ENCODE assay signal across 24 cellular contexts in the genomic region with DNA sequence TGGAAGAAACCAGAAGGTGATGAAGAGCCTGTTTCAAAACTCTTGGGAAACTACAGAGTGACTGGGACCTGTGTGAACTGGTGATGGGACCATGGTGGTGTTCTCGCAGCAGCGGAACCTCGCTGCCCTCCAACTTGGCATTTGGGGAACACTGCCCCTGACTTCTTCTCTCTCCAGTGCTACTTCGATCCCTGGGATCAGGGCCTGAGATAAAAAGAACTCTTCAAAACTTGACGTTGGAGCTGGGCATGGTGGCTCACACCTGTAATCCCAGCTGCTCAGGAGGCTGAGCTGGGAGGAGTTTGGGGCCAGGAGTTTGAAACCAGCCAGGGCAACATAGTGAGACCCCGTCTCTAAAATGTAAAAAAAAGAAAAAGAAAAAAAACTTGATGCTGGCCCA. TPM values are rescaled to one million over a fixed set of nuclear protein-coding genes. Genes with fewer than 3 reads are reported as not detected.
"Had no signal": no experiment of that assay in that cellular context is flagged by ENCODE, and none has a peak within 500 bp of the region (broad histone marks: within the 10 kb centered on the region; RNA-seq: fewer than 3 reads in every experiment).

No MANE protein-coding gene starts in this region.

- H3K36me3 ChIP-seq: ascending aorta, cardiac muscle cell, esophagus muscularis mucosa, ovary, stomach, thyroid gland, upper lobe of left lung had no signal

- H3K9me3 ChIP-seq: ascending aorta, esophagus muscularis mucosa, ovary, stomach, thyroid gland, upper lobe of left lung had no signal

- H3K27ac ChIP-seq: ascending aorta, cardiac muscle cell, esophagus muscularis mucosa, ovary, thyroid gland, upper lobe of left lung had no signal

- H3K27me3 ChIP-seq: ascending aorta, esophagus muscularis mucosa, ovary, stomach, thyroid gland, upper lobe of left lung had no signal

- H3K4me3 ChIP-seq: ascending aorta, cardiac muscle cell, esophagus muscularis mucosa, ovary, smooth muscle cell, stomach, thyroid gland, upper lobe of left lung had no signal

- ATAC-seq: activated CD8-positive, alpha-beta memory T cell treated with anti-CD3 and anti-CD28 coated beads, Interleukin-2, amount 10 ng/mL, durations not matched to agents 7 days and 5 days; activated CD8-positive, alpha-beta T cell treated with anti-CD3 and anti-CD28 coated beads, Interleukin-2, amount 10 ng/mL, durations not matched to agents 7 days and 5 days; naive thymus-derived CD4-positive, alpha-beta T cell; stimulated activated naive B cell treated with anti-CD40 and anti-IgM and Interleukin-4, amounts not matched to agents 10 μg/mL and 1 μg/mL and 100 μg/mL, for 72 hours had no signal

- DNase-seq: activated CD8-positive, alpha-beta memory T cell treated with anti-CD3 and anti-CD28 coated beads, Interleukin-2, amount 10 ng/mL, durations not matched to agents 7 days and 5 days; activated CD8-positive, alpha-beta T cell treated with anti-CD3 and anti-CD28 coated beads, Interleukin-2, amount 10 ng/mL, durations not matched to agents 7 days and 5 days; activated gamma-delta T cell; activated naive CD4-positive, alpha-beta T cell treated with anti-CD3 and anti-CD28 coated beads, Interleukin-2, amount 10 ng/mL, durations not matched to agents 7 days and 5 days; activated naive CD8-positive, alpha-beta T cell treated with anti-CD3 and anti-CD28 coated beads, Interleukin-2, amount 10 ng/mL, durations not matched to agents 7 days and 5 days; foreskin melanocyte; left cardiac atrium; midbrain; naive thymus-derived CD4-positive, alpha-beta T cell; stimulated activated CD4-positive, alpha-beta T cell treated with anti-CD3 and anti-CD28 coated beads, Interleukin-15, amount 100 ng/mL, for 24 hours; stimulated activated CD4-positive, alpha-beta T cell treated with anti-CD3 and anti-CD28 coated beads, Interleukin-2, amount 100 ng/mL, for 24 hours; stimulated activated naive B cell treated with anti-CD40 and anti-IgM and Interleukin-4, amounts not matched to agents 10 μg/mL and 1 μg/mL and 100 μg/mL, for 72 hours; stomach; T-helper 2 cell; thyroid gland; upper lobe of left lung had no signal

- H3K4me2 ChIP-seq: smooth muscle cell had no signal

RNA-seq across cellular contexts. Expression of a gene that starts 18.1 kb away (rescaled TPM):
- total RNA-seq: activated CD8-positive, alpha-beta T cell treated with anti-CD3 and anti-CD28 coated beads, Interleukin-2, amount 10 ng/mL, durations not matched to agents 7 days and 5 days; activated naive CD8-positive, alpha-beta T cell treated with anti-CD3 and anti-CD28 coated beads, Interleukin-2, amount 10 ng/mL, durations not matched to agents 7 days and 5 days; cardiac muscle cell; cerebellum; left cardiac atrium; liver had no signal
- polyA plus RNA-seq: naive thymus-derived CD4-positive, alpha-beta T cell; neural cell had no signal

RNA-seq across cellular contexts. Expression of a gene that starts 48.2 kb away (rescaled TPM):
- total RNA-seq: ascending aorta, cardiac muscle cell, smooth muscle cell, stomach had no signal
- polyA plus RNA-seq: smooth muscle cell had no signal
